ENCODE assay signal across 8 cellular contexts in genomic region chr14:24113379-24113800, GRCh38. TPM values are rescaled to one million over a fixed set of nuclear protein-coding genes. Genes with fewer than 3 reads are reported as not detected.
DNase-seq lines count a peak whose midpoint lies in the region; ATAC-seq, FAIRE-seq and TF ChIP-seq lines count a peak whose summit lies in the region.
"Had no signal": no experiment of that assay in that cellular context is flagged by ENCODE, and none has a peak within 500 bp of the region (broad histone marks: within the 10 kb centered on the region; RNA-seq: fewer than 3 reads in every experiment).

No MANE protein-coding gene starts in this region.

- H3K4me1 Mint-ChIP-seq in HFFc6 (ENCODE audit: low read depth) = peaks cover 25% of the 10 kb centered on the region
- H3K4me1 Mint-ChIP-seq in activated CD4-positive, alpha-beta memory T cell treated with anti-CD3 and anti-CD28 coated beads for 36 hours (ENCODE audit: low read depth) = peaks cover 36% of the 10 kb centered on the region
- peaks cover 28% of the 10 kb centered on the region for H3K4me1 Mint-ChIP-seq in stimulated activated effector memory CD8-positive, alpha-beta T cell treated with anti-CD3 and anti-CD28 coated beads, Interleukin-12 subunit alpha, Interleukin-12 subunit beta, amount 100 ng/mL, for 72 hours

- no peaks in the 10 kb centered on the region for H3K36me3 ChIP-seq in hepatocyte (replicated peaks; ENCODE audit: insufficient read depth, low read depth)

- H3K27ac ChIP-seq in hepatocyte = peak overlapping the region; percentile 98

- CTCF ChIA-PET in activated CD4-positive, alpha-beta memory T cell treated with anti-CD3 and anti-CD28 coated beads for 36 hours (lab: Charles Lee) = interaction anchor here (1.4 to 4.6 kb wide), 9 partner anchors 18 to 220 kb away, joined by 3 to 33 read pairs (median 10); partner anchors contain the start of genes CIDEB, EMC9, IRF9 and MDP1

- intact Hi-C loops in activated CD4-positive, alpha-beta memory T cell treated with anti-CD3 and anti-CD28 coated beads for 36 hours (cut with micrococcal nuclease) = no loop called here

- peaks cover 20% of the 10 kb centered on the region for H3K79me2 ChIP-seq in hepatocyte

- peaks cover 9% of the 10 kb centered on the region for H3K4me1 ChIP-seq in hepatocyte (ENCODE audit: insufficient read depth)

- POLR2A ChIA-PET in activated CD4-positive, alpha-beta memory T cell treated with anti-CD3 and anti-CD28 coated beads for 36 hours (lab: Charles Lee) = interaction anchor here (1.0 to 6.6 kb wide), 11 partner anchors 13 to 316 kb away, joined by 3 to 73 read pairs (median 27); partner anchors contain the start of genes CBLN3, EMC9, IRF9 and KHNYN

- H3K4me3 Mint-ChIP-seq in HFFc6 = peak overlapping the region; percentile 97
- H3K4me3 Mint-ChIP-seq in activated CD4-positive, alpha-beta memory T cell treated with anti-CD3 and anti-CD28 coated beads for 36 hours = peak overlapping the region; percentile 95
- H3K4me3 Mint-ChIP-seq in stimulated activated effector memory CD8-positive, alpha-beta T cell treated with anti-CD3 and anti-CD28 coated beads, Interleukin-12 subunit alpha, Interleukin-12 subunit beta, amount 100 ng/mL, for 72 hours = peak overlapping the region; percentile 94

- H3K9me3 ChIP-seq in hepatocyte (ENCODE audit: low read depth) = no peaks in the 10 kb centered on the region

- H3K4me2 ChIP-seq in hepatocyte = peak overlapping the region; percentile 77

- peak overlapping the region; percentile 63 for H2AFZ ChIP-seq in hepatocyte

- DNase-seq in HFFc6 (no peak), hepatocyte (ENCODE audit: low spot score) (no peak), HuH-7.5 (ENCODE audit: low spot score) (no peak), HTR-8/SVneo (ENCODE audit: insufficient read length, low spot score) (no peak)
- no peak for DNase-seq in activated CD4-positive, alpha-beta memory T cell treated with anti-CD3 and anti-CD28 coated beads for 36 hours
- no peak for DNase-seq in stimulated activated effector memory CD8-positive, alpha-beta T cell treated with anti-CD3 and anti-CD28 coated beads, Interleukin-12 subunit alpha, Interleukin-12 subunit beta, amount 100 ng/mL, for 72 hours (ENCODE audit: low spot score in 2 of 2)

- peak overlapping the region; percentile 99 for H3K27ac Mint-ChIP-seq in HFFc6
- H3K27ac Mint-ChIP-seq in activated CD4-positive, alpha-beta memory T cell treated with anti-CD3 and anti-CD28 coated beads for 36 hours = peak overlapping the region; percentile 100
- peak overlapping the region; percentile 98 for H3K27ac Mint-ChIP-seq in stimulated activated effector memory CD8-positive, alpha-beta T cell treated with anti-CD3 and anti-CD28 coated beads, Interleukin-12 subunit alpha, Interleukin-12 subunit beta, amount 100 ng/mL, for 72 hours

- H3K9me3 Mint-ChIP-seq in HFFc6 = no peaks in the 10 kb centered on the region
- no peaks in the 10 kb centered on the region for H3K9me3 Mint-ChIP-seq in activated CD4-positive, alpha-beta memory T cell treated with anti-CD3 and anti-CD28 coated beads for 36 hours
- no peaks in the 10 kb centered on the region for H3K9me3 Mint-ChIP-seq in stimulated activated effector memory CD8-positive, alpha-beta T cell treated with anti-CD3 and anti-CD28 coated beads, Interleukin-12 subunit alpha, Interleukin-12 subunit beta, amount 100 ng/mL, for 72 hours

- no peak for ATAC-seq in stimulated activated effector memory CD8-positive, alpha-beta T cell treated with anti-CD3 and anti-CD28 coated beads, Interleukin-12 subunit alpha, Interleukin-12 subunit beta, amount 100 ng/mL, for 72 hours
- no peak for ATAC-seq in GM18868 (IDR thresholded peaks at IDR 0.05; ENCODE audit: unreplicated experiment)

- no peaks in the 10 kb centered on the region for H4K20me1 ChIP-seq in hepatocyte (ENCODE audit: insufficient read depth, poor library complexity, severe bottlenecking)

- H3K36me3 Mint-ChIP-seq in HFFc6 (ENCODE audit: low read depth) = 0 out of 2 replicates have a peak, but pooled peaks cover 6% of the 10 kb centered on the region
- H3K36me3 Mint-ChIP-seq in activated CD4-positive, alpha-beta memory T cell treated with anti-CD3 and anti-CD28 coated beads for 36 hours = peaks cover 21% of the 10 kb centered on the region
- H3K36me3 Mint-ChIP-seq in stimulated activated effector memory CD8-positive, alpha-beta T cell treated with anti-CD3 and anti-CD28 coated beads, Interleukin-12 subunit alpha, Interleukin-12 subunit beta, amount 100 ng/mL, for 72 hours = peaks cover 46% of the 10 kb centered on the region

- FAIRE-seq in HTR-8/SVneo (lab: Jason Lieb, UNC) = no peak

- WGBS in hepatocyte (ENCODE audit: low lambda C conversion rate, missing lambda C conversion rate) = 14% methylated on average over 15 of the region's 15 CpGs

- no peaks in the 10 kb centered on the region; the same call in 1 of the 2 replicates for H3K27me3 Mint-ChIP-seq in HFFc6 (ENCODE audit: insufficient read depth)
- H3K27me3 Mint-ChIP-seq in activated CD4-positive, alpha-beta memory T cell treated with anti-CD3 and anti-CD28 coated beads for 36 hours = no peaks in the 10 kb centered on the region

- H3K4me3 ChIP-seq in hepatocyte = peak overlapping the region; percentile 44

- no peaks in the 10 kb centered on the region for H3K27me3 ChIP-seq in hepatocyte

- H3K9me2 ChIP-seq in hepatocyte (replicated peaks; ENCODE audit: insufficient read depth) = no peaks in the 10 kb centered on the region

- TF ChIP-seq CTCF in HFFc6 (IDR thresholded peaks at IDR 0.05) (no peak), hepatocyte (IDR thresholded peaks at IDR 0.05; ENCODE audit: poor library complexity) (no peak)

RNA-seq across cellular contexts. Expression of gene DCAF11, which starts 1.2 kb away (rescaled TPM):
- 10 to 100 TPM; 28.1 to 36.3 (median 32.1) TPM for total RNA-seq in HFFc6 (2021; fragmentation: NEBNext Ultra II Directional; extraction: Animal tissue kit (Norgen Biotek cat#: 25700))
- 10 to 100 TPM; 85.6 to 91.8 TPM for total RNA-seq in activated CD4-positive, alpha-beta memory T cell treated with anti-CD3 and anti-CD28 coated beads for 36 hours
- total RNA-seq in hepatocyte = 78.9 and 85.4 TPM in 2 replicates
- 50.3 and 55.6 TPM in 2 replicates for polyA plus RNA-seq in hepatocyte

RNA-seq across cellular contexts. Expression of gene NRL, which starts 1.4 kb away (rescaled TPM):
- total RNA-seq in HFFc6 (2021; fragmentation: NEBNext Ultra II Directional; extraction: Animal tissue kit (Norgen Biotek cat#: 25700)) = under 1 TPM; 0.26 to 0.85 (median 0.49) TPM
- total RNA-seq in activated CD4-positive, alpha-beta memory T cell treated with anti-CD3 and anti-CD28 coated beads for 36 hours = 1 to 10 TPM; 1.2 to 1.9 TPM
- 1.2 and 4.8 TPM in 2 replicates for total RNA-seq in hepatocyte
- polyA plus RNA-seq in hepatocyte = 2.4 and 3.3 TPM in 2 replicates

RNA-seq across cellular contexts. Expression of gene FITM1, which starts 17.1 kb away (rescaled TPM):
- not detected for total RNA-seq in HFFc6 (2021; fragmentation: NEBNext Ultra II Directional; extraction: Animal tissue kit (Norgen Biotek cat#: 25700))
- total RNA-seq in activated CD4-positive, alpha-beta memory T cell treated with anti-CD3 and anti-CD28 coated beads for 36 hours = under 1 TPM in 1 of 2 experiments, not detected in 1; 0.86 TPM
- 0.24 and 1.0 TPM in 2 replicates for total RNA-seq in hepatocyte
- 0.62 and 2.2 TPM in 2 replicates for polyA plus RNA-seq in hepatocyte
- total RNA-seq: RPMI7951 had no signal

RNA-seq across cellular contexts. Expression of gene PCK2, which starts 19.3 kb away (rescaled TPM):
- total RNA-seq in HFFc6 (2021; fragmentation: NEBNext Ultra II Directional; extraction: Animal tissue kit (Norgen Biotek cat#: 25700)) = 10 to 100 TPM; 19.9 to 27.6 (median 24.0) TPM
- total RNA-seq in activated CD4-positive, alpha-beta memory T cell treated with anti-CD3 and anti-CD28 coated beads for 36 hours = 100 to 1,000 TPM; 118 to 125 TPM
- 68.7 and 76.5 TPM in 2 replicates for total RNA-seq in hepatocyte
- polyA plus RNA-seq in hepatocyte = 75.0 and 88.8 TPM in 2 replicates

RNA-seq across cellular contexts. Expression of gene PSME1, which starts 22.6 kb away (rescaled TPM):
- 100 to 1,000 TPM in 4 of 6 experiments, 10 to 100 TPM in 2; 88.4 to 120 (median 113) TPM for total RNA-seq in HFFc6 (2021; fragmentation: NEBNext Ultra II Directional; extraction: Animal tissue kit (Norgen Biotek cat#: 25700))
- 100 to 1,000 TPM; 403 to 427 TPM for total RNA-seq in activated CD4-positive, alpha-beta memory T cell treated with anti-CD3 and anti-CD28 coated beads for 36 hours
- 123 and 134 TPM in 2 replicates for total RNA-seq in hepatocyte
- polyA plus RNA-seq in hepatocyte = 202 and 238 TPM in 2 replicates
